2 cellular contexts compared by ENCODE assay signal in the genomic region with DNA sequence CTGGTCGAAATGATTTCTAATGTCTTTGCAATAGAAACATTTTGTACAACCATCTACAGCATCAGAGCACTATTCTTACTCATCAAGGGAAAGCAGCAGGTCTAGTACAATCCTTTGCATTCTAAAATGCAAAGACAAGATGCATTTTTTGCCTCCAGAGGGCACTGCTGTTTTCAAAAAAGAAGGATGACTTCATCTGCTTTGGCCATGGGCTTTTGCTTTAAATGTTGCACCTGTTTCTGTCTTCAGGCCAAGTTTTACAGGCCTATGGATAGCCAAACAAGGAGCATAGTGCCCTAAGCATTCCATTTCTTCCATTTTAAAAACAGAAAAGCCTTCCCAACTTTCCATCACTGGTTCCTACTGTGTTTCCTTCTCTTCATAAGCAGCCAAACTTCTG.
TF ChIP-seq lines count a peak whose summit lies in the region.

No MANE protein-coding gene starts in this region.

TF ChIP-seq in GM12878, 131 proteins besides CTCF, POLR2A, EP300 and RAD21 (continued from another document and continues in another):
- TF ChIP-seq WRNIP1 (IDR thresholded peaks at IDR 0.05; ENCODE audit: borderline replicate concordance, low read depth, low read length): no peak
- TF ChIP-seq PAX5 (IDR thresholded peaks at IDR 0.05; ENCODE audit: borderline replicate concordance, low read depth, low read length): no peak
- no peak for TF ChIP-seq BMI1 (IDR thresholded peaks at IDR 0.05; ENCODE audit: borderline replicate concordance)
- no peak for TF ChIP-seq CBFB (IDR thresholded peaks at IDR 0.05; ENCODE audit: low read depth)
- TF ChIP-seq MAX (IDR thresholded peaks at IDR 0.05; ENCODE audit: low read depth, low read length): no peak
- no peak for TF ChIP-seq ZNF274 (IDR thresholded peaks at IDR 0.05; ENCODE audit: insufficient read depth, insufficient read length)
- TF ChIP-seq, protein P1, sequence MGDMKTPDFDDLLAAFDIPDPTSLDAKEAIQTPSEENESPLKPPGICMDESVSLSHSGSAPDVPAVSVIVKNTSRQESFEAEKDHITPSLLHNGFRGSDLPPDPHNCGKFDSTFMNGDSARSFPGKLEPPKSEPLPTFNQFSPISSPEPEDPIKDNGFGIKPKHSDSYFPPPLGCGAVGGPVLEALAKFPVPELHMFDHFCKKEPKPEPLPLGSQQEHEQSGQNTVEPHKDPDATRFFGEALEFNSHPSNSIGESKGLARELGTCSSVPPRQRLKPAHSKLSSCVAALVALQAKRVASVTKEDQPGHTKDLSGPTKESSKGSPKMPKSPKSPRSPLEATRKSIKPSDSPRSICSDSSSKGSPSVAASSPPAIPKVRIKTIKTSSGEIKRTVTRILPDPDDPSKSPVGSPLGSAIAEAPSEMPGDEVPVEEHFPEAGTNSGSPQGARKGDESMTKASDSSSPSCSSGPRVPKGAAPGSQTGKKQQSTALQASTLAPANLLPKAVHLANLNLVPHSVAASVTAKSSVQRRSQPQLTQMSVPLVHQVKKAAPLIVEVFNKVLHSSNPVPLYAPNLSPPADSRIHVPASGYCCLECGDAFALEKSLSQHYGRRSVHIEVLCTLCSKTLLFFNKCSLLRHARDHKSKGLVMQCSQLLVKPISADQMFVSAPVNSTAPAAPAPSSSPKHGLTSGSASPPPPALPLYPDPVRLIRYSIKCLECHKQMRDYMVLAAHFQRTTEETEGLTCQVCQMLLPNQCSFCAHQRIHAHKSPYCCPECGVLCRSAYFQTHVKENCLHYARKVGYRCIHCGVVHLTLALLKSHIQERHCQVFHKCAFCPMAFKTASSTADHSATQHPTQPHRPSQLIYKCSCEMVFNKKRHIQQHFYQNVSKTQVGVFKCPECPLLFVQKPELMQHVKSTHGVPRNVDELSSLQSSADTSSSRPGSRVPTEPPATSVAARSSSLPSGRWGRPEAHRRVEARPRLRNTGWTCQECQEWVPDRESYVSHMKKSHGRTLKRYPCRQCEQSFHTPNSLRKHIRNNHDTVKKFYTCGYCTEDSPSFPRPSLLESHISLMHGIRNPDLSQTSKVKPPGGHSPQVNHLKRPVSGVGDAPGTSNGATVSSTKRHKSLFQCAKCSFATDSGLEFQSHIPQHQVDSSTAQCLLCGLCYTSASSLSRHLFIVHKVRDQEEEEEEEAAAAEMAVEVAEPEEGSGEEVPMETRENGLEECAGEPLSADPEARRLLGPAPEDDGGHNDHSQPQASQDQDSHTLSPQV (IDR thresholded peaks at IDR 0.05): 0 out of 2 replicates have a peak, but pooled peaks have one; percentile 13
- no peak for TF ChIP-seq CBX3 (IDR thresholded peaks at IDR 0.05; ENCODE audit: borderline replicate concordance, low read depth)
- no peak for TF ChIP-seq ATF3 (IDR thresholded peaks at IDR 0.05; ENCODE audit: borderline replicate concordance, extremely low read depth, low read depth, low read length)
- TF ChIP-seq STAT1 (conservative IDR thresholded peaks at IDR 0.05): no peak
- TF ChIP-seq EZH2 (IDR thresholded peaks at IDR 0.05; ENCODE audit: borderline replicate concordance, control insufficient read depth, low read depth, low read length): no peak
- no peak for TF ChIP-seq NR2F1 (conservative IDR thresholded peaks at IDR 0.05)
- TF ChIP-seq TCF7 (IDR thresholded peaks at IDR 0.05; ENCODE audit: borderline replicate concordance): no peak
- TF ChIP-seq ATF7 (IDR thresholded peaks at IDR 0.05; ENCODE audit: low read depth): peak; percentile 97
- TF ChIP-seq IRF5 (IDR thresholded peaks at IDR 0.05; ENCODE audit: borderline replicate concordance): no peak
- no peak for TF ChIP-seq GABPA (IDR thresholded peaks at IDR 0.05; ENCODE audit: low read depth)
- no peak for TF ChIP-seq ZBTB4 (CRISPR knock-in tag; IDR thresholded peaks at IDR 0.05)
- no peak for TF ChIP-seq SP1 (IDR thresholded peaks at IDR 0.05; ENCODE audit: low read depth, low read length)
- no peak for TF ChIP-seq CREB1 (IDR thresholded peaks at IDR 0.05; ENCODE audit: low read depth)
- TF ChIP-seq ZSCAN29 (IDR thresholded peaks at IDR 0.05): no peak
- TF ChIP-seq ASH2L (IDR thresholded peaks at IDR 0.05; ENCODE audit: borderline replicate concordance, low read depth): no peak
- TF ChIP-seq GATAD2B (conservative IDR thresholded peaks at IDR 0.05; ENCODE audit: low read depth): no peak; the same call in 1 of the 2 replicates

TF ChIP-seq in HepG2, 621 proteins besides CTCF, POLR2A, EP300 and RAD21 (continued from another document):
- TF ChIP-seq, protein P2, sequence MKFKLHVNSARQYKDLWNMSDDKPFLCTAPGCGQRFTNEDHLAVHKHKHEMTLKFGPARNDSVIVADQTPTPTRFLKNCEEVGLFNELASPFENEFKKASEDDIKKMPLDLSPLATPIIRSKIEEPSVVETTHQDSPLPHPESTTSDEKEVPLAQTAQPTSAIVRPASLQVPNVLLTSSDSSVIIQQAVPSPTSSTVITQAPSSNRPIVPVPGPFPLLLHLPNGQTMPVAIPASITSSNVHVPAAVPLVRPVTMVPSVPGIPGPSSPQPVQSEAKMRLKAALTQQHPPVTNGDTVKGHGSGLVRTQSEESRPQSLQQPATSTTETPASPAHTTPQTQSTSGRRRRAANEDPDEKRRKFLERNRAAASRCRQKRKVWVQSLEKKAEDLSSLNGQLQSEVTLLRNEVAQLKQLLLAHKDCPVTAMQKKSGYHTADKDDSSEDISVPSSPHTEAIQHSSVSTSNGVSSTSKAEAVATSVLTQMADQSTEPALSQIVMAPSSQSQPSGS (CRISPR knock-in tag; IDR thresholded peaks at IDR 0.05): peak; percentile 76
- TF ChIP-seq SKI (IDR thresholded peaks at IDR 0.05; ENCODE audit: partially characterized antibody) (no peak), USF2 (IDR thresholded peaks at IDR 0.05; ENCODE audit: low read depth, low read length) (no peak), USF2 (CRISPR knock-in tag; IDR thresholded peaks at IDR 0.05; ENCODE audit: borderline replicate concordance) (no peak), GLI4 (CRISPR knock-in tag; IDR thresholded peaks at IDR 0.05; ENCODE audit: borderline replicate concordance) (no peak)
